Comparison of ENCODE assay signal across 1 cellular context in the genomic region with DNA sequence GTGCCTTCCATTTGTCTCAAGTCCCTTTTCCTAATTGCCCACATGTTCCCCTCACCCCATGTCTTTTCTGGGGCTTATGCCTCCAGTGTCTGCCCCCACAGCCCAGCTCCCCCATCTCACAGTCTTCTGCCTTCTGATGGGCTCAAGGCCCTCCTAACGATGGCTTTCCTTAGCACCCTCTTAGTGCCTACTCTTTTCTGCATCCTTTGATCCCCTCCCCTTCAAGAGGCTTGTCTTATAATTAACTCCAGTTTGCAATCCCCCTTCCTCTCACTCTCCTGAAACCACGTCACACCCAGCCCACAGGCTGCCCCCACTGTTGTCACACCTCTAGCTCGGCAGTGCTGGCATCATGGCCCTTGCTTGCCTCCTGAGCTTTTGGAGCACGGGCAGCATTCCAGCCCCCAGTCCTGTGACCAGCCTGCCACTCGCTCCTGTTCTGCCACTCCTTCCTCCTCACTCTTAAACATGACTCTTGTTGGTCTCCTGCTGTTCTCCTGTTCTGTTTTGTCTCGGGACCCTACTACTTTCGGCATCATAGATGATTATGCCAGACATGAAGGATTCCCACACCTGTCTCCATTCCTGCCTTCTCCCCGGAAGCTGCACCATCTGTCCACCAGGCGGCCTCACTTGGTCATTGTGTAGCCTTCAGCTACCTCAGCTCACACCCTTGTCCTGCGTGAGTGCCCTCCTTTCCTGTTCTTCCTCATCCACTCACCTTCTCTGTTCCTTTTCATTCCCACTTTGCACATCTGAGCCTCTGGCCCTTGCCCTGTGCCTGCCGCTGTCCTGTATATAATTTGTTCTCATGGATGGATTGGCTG.
TF ChIP-seq lines count a peak whose summit lies in the region.

No MANE protein-coding gene starts in this region.

TF ChIP-seq in H1, 55 proteins besides CTCF, POLR2A, EP300 and RAD21:
- TF ChIP-seq YY1 (IDR thresholded peaks at IDR 0.05; ENCODE audit: low read depth, low read length) (no peak), BCL11A (IDR thresholded peaks at IDR 0.05; ENCODE audit: low read depth in 2 of 2, low read length in 2 of 2) (no peak), KDM5A (IDR thresholded peaks at IDR 0.05; ENCODE audit: low read length) (no peak), SRF (IDR thresholded peaks at IDR 0.05; ENCODE audit: low read depth, low read length) (no peak), ASH2L (IDR thresholded peaks at IDR 0.05; ENCODE audit: low read length) (no peak), SAP30 (IDR thresholded peaks at IDR 0.05; ENCODE audit: insufficient read depth, insufficient replicate concordance, low read length) (no peak), GTF2F1 (IDR thresholded peaks at IDR 0.05; ENCODE audit: borderline replicate concordance, low read depth, low read length) (no peak), CHD1 (IDR thresholded peaks at IDR 0.05; ENCODE audit: low read depth, low read length) (no peak), RNF2 (IDR thresholded peaks at IDR 0.05; ENCODE audit: borderline replicate concordance, low read depth, low read length, missing control alignments, poor library complexity, severe bottlenecking) (no peak), BRCA1 (IDR thresholded peaks at IDR 0.05; ENCODE audit: low read depth, low read length) (no peak), CBX8 (IDR thresholded peaks at IDR 0.05; ENCODE audit: borderline replicate concordance, low read depth, low read length) (no peak), NRF1 (IDR thresholded peaks at IDR 0.05; ENCODE audit: low read depth, low read length) (no peak), EZH2 (IDR thresholded peaks at IDR 0.05; ENCODE audit: low read depth, low read length, severe bottlenecking) (no peak), USF2 (IDR thresholded peaks at IDR 0.05; ENCODE audit: low read length) (no peak), SP1 (IDR thresholded peaks at IDR 0.05; ENCODE audit: low read depth, low read length) (no peak), EGR1 (IDR thresholded peaks at IDR 0.05; ENCODE audit: borderline replicate concordance, low read depth, low read length) (no peak), SP4 (IDR thresholded peaks at IDR 0.05; ENCODE audit: low read length) (no peak)
- TF ChIP-seq, protein P1, sequence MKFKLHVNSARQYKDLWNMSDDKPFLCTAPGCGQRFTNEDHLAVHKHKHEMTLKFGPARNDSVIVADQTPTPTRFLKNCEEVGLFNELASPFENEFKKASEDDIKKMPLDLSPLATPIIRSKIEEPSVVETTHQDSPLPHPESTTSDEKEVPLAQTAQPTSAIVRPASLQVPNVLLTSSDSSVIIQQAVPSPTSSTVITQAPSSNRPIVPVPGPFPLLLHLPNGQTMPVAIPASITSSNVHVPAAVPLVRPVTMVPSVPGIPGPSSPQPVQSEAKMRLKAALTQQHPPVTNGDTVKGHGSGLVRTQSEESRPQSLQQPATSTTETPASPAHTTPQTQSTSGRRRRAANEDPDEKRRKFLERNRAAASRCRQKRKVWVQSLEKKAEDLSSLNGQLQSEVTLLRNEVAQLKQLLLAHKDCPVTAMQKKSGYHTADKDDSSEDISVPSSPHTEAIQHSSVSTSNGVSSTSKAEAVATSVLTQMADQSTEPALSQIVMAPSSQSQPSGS (IDR thresholded peaks at IDR 0.05; ENCODE audit: low read length), result no peak
- TF ChIP-seq, protein P2, sequence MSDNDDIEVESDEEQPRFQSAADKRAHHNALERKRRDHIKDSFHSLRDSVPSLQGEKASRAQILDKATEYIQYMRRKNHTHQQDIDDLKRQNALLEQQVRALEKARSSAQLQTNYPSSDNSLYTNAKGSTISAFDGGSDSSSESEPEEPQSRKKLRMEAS (IDR thresholded peaks at IDR 0.05), result no peak
- TF ChIP-seq, protein P3, sequence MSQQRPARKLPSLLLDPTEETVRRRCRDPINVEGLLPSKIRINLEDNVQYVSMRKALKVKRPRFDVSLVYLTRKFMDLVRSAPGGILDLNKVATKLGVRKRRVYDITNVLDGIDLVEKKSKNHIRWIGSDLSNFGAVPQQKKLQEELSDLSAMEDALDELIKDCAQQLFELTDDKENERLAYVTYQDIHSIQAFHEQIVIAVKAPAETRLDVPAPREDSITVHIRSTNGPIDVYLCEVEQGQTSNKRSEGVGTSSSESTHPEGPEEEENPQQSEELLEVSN (IDR thresholded peaks at IDR 0.05), result no peak
